8 cellular contexts compared by ENCODE assay signal in the genomic region with DNA sequence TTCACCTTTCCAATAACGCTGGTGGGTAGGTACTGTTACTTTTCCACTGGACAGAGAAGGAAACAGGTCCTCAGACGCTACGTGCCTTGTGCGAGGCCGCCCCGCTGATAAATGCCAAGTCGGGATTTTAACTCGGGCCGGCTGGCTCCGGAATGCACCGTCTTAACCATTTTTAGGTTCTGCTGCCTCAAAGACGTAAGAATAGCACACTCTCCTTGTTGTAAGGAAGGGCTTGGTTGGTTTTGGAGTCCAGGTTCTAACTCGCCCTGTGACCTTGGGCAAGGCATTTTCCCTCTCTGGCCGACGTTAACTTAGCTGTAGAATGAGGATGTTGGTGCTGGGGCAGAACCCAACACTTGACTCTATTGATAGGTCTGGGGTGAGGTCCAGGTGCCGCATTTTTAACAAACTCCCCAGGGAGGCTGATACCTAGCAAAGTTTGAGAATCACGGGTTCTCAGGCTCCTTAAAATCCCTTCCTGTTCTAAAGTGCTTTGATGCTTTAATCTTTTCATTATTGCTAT. TPM values are rescaled to one million over a fixed set of nuclear protein-coding genes. Genes with fewer than 3 reads are reported as not detected.
A peak's percentile ranks its signal among the peaks of the same experiment; 100 is the strongest.
DNase-seq lines count a peak whose midpoint lies in the region; ATAC-seq, FAIRE-seq and TF ChIP-seq lines count a peak whose summit lies in the region.

No MANE protein-coding gene starts in this region.

- H4K20me1 ChIP-seq in K562 (replicated peaks; ENCODE audit: control insufficient read depth, insufficient read depth, low read length): no peaks in the 10 kb centered on the region

- H3K4me1 ChIP-seq in K562 (replicated peaks in 1 of 2; ENCODE audit: control insufficient read depth in 2 of 2, insufficient read depth in 2 of 2, low read length in 2 of 2): peaks cover 23% of the 10 kb centered on the region in 2 experiments

- peaks cover 28% of the 10 kb centered on the region for H3K79me2 ChIP-seq in K562 (ENCODE audit: control insufficient read depth, insufficient read depth, low read length)

- intact Hi-C loops in K562 (cut with micrococcal nuclease): no loop called here

- peak overlapping the region; percentile 85 for H3K4me2 ChIP-seq in K562 (ENCODE audit: insufficient read depth, low read length)

- no peak for TF ChIP-seq EP300 in K562 (IDR thresholded peaks at IDR 0.05; ENCODE audit: low read length)

- TF ChIP-seq CTCF in K562 (IDR thresholded peaks at IDR 0.05 in 2 of 3, conservative IDR thresholded peaks at IDR 0.05 in 1 of 3; ENCODE audit: insufficient read depth in 2 of 3, low read depth in 1 of 3, low read length in 3 of 3): no peak

- POLR2A ChIA-PET in K562 (lab: Yijun Ruan, JAX): interaction anchor here (2.0 kb wide), 1 partner anchor 14 kb away, joined by 7 read pairs; no protein-coding TSS in a partner anchor

- H3K9me3 ChIP-seq in MG63 (no peaks in the 10 kb centered on the region), K562 (replicated peaks; ENCODE audit: control insufficient read depth, insufficient read depth, low read depth, low read length) (no peaks in the 10 kb centered on the region)

- DNase-seq in Daoy (ENCODE audit: low read depth) (peak; percentile 19), MG63 (peak; percentile 45), K562 (ENCODE audit: extremely low read depth in 1 of 4, low spot score in 3 of 4) (peak in 1 of 4 experiments; percentile 38), kidney tubule cell (ENCODE audit: low spot score) (peak; percentile 47), superior temporal gyrus (ENCODE audit: extremely low spot score) (peak; percentile 28), GM19240 (ENCODE audit: insufficient read length, low spot score) (no peak), putamen (ENCODE audit: low spot score) (no peak)

- in situ Hi-C loops in K562 (cut with MboI): no loop called here

- H2AFZ ChIP-seq in K562 (ENCODE audit: low read depth, low read length): peak overlapping the region; percentile 100

- ATAC-seq in K562 (no peak), GM18519 (IDR thresholded peaks at IDR 0.05; ENCODE audit: low FRiP score, unreplicated experiment) (no peak)

- peak overlapping the region; percentile 85 for H3K4me3 ChIP-seq in MG63
- peak overlapping the region; percentile 77 for H3K4me3 ChIP-seq in K562

- no peak for TF ChIP-seq POLR2A in K562 (conservative IDR thresholded peaks at IDR 0.05)

- TSS peak; percentile 53 for BruUV-seq in K562 (replicated peaks; lab: Mats Ljungman, UMichigan)

- H3K36me3 ChIP-seq in MG63 (peaks cover 30% of the 10 kb centered on the region), K562 (ENCODE audit: control insufficient read depth, insufficient read depth, low read length) (peaks cover 8% of the 10 kb centered on the region)

- H3K9me1 ChIP-seq in K562 (ENCODE audit: control insufficient read depth, insufficient read depth, low read length): no peaks in the 10 kb centered on the region

- H3K27me3 ChIP-seq in MG63: no peaks in the 10 kb centered on the region
- no peaks in the 10 kb centered on the region for H3K27me3 ChIP-seq in K562 (ENCODE audit: control insufficient read depth in 2 of 2, insufficient read depth in 2 of 2, low read length in 2 of 2)

- 2% methylated on average over 17 of the region's 17 CpGs for WGBS in K562 (ENCODE audit: insufficient coverage, low coverage, missing lambda C conversion rate)

- H3K9ac ChIP-seq in K562 (ENCODE audit: insufficient read depth in 1 of 2, low read depth in 2 of 2, low read length in 2 of 2): peak overlapping the region; percentile 98 to 99

- peak overlapping the region; percentile 99 for H3K27ac ChIP-seq in K562 (ENCODE audit: extremely low read depth, low read depth, low read length)

- no peak for FAIRE-seq in K562 (lab: Jason Lieb, UNC)

- CTCF ChIA-PET in K562 (lab: Yijun Ruan, JAX; ENCODE audit: low intra/inter-chr PET ratio): interaction anchor here (0.7 kb wide), 1 partner anchor 596 kb away, joined by 3 read pairs; no protein-coding TSS in a partner anchor

- TF ChIP-seq RAD21 in K562 (CRISPR knock-in tag; conservative IDR thresholded peaks at IDR 0.05 in 1 of 2, IDR thresholded peaks at IDR 0.05 in 1 of 2): no peak

TF ChIP-seq in K562, 482 proteins besides CTCF, POLR2A, EP300 and RAD21 (continues in another document):
- TF ChIP-seq FOXK1 (CRISPR knock-in tag; IDR thresholded peaks at IDR 0.05; ENCODE audit: borderline replicate concordance) (peak; percentile 80; the same call in 1 of the 2 replicates), ZBTB1 (CRISPR knock-in tag; IDR thresholded peaks at IDR 0.05; ENCODE audit: borderline replicate concordance, low read depth) (no peak), NFIX (CRISPR knock-in tag; IDR thresholded peaks at IDR 0.05; ENCODE audit: low read depth) (no peak), ZZZ3 (IDR thresholded peaks at IDR 0.05) (no peak)

RNA-seq across cellular contexts. Expression of gene ANKRD13A, which starts 0.8 kb away (rescaled TPM):
- 90.3 and 101 TPM in 2 replicates for total RNA-seq in Daoy (2014; rRNA removed; shearing (Covaris generic))
- total RNA-seq in MG63 (2014; rRNA removed; shearing (Covaris generic); ENCODE audit: low replicate concordance): 75.0 and 96.8 TPM in 2 replicates
- total RNA-seq in K562 (2011; cell fraction: chromatin; rRNA removed; ENCODE audit: low replicate concordance): 58.1 and 82.6 TPM in 2 replicates
- total RNA-seq in K562 (2011; cell fraction: nucleolus; rRNA removed): 46.0 and 48.2 TPM in 2 replicates
- 57.3 and 80.5 TPM in 2 replicates for total RNA-seq in K562 (2011; cell fraction: nucleoplasm; rRNA removed)
- 45.0 and 55.0 TPM in 2 replicates for total RNA-seq in K562 (2014; rRNA removed)
- 40.3 and 46.8 TPM in 2 replicates for total RNA-seq in K562 (2014; rRNA removed; fragmentation: Illumina TruSeq; extraction: Trizol)
- 41.6 and 45.1 TPM in 2 replicates for total RNA-seq in K562 (2015; rRNA removed; fragmentation: Illumina TruSeq; extraction: Trizol)
- 37.7 and 41.5 TPM in 2 replicates for total RNA-seq in K562 (2021)
- 47.5 and 52.0 TPM in 2 replicates for polyA plus RNA-seq in K562 (2011; rRNA removed)
- polyA plus RNA-seq in K562 (2011; cell fraction: cytosol; rRNA removed): 51.5 and 72.4 TPM in 2 replicates
- polyA plus RNA-seq in K562 (2011; cell fraction: nucleus; rRNA removed): 85.6 and 88.3 TPM in 2 replicates
- polyA plus RNA-seq in K562 (2012): 26.4 and 35.3 TPM in 2 replicates
- 33.6 and 37.6 TPM in 2 replicates for polyA plus RNA-seq in K562 (2014; fragmentation: Illumina TruSeq; extraction: Trizol)
- 1 to 10 TPM; 5.0 to 9.0 TPM for polyA plus RNA-seq in K562 (2014; fragmentation: Nextera tagmentation; extraction: Ambion mirVana)
- 41.7 and 49.1 TPM in 2 replicates for polyA plus RNA-seq in K562 (2014; rRNA removed)
- 59.6 and 62.9 TPM in 2 replicates for polyA minus RNA-seq in K562 (2011; rRNA and poly(A)+ RNA removed)
- polyA minus RNA-seq in K562 (2011; cell fraction: cytosol; rRNA and poly(A)+ RNA removed): 23.7 and 25.3 TPM in 2 replicates
- 22.1 and 38.8 TPM in 2 replicates for polyA minus RNA-seq in K562 (2011; cell fraction: nucleus; rRNA and poly(A)+ RNA removed)

RNA-seq across cellular contexts. Expression of gene GIT2, which starts 3.9 kb away (rescaled TPM):
- total RNA-seq in Daoy (2014; rRNA removed; shearing (Covaris generic)): 16.0 and 20.5 TPM in 2 replicates
- 14.5 and 20.7 TPM in 2 replicates for total RNA-seq in MG63 (2014; rRNA removed; shearing (Covaris generic); ENCODE audit: low replicate concordance)
- 114 and 164 TPM in 2 replicates for total RNA-seq in K562 (2011; cell fraction: chromatin; rRNA removed; ENCODE audit: low replicate concordance)
- 56.8 and 57.4 TPM in 2 replicates for total RNA-seq in K562 (2011; cell fraction: nucleolus; rRNA removed)
- 87.3 and 120 TPM in 2 replicates for total RNA-seq in K562 (2011; cell fraction: nucleoplasm; rRNA removed)
- total RNA-seq in K562 (2014; rRNA removed) (16.3 and 18.0 TPM in 2 replicates), K562 (2014; rRNA removed; fragmentation: Illumina TruSeq; extraction: Trizol) (23.3 and 24.0 TPM in 2 replicates), K562 (2015; rRNA removed; fragmentation: Illumina TruSeq; extraction: Trizol) (24.3 TPM in 2 replicates), K562 (2021) (23.5 and 24.7 TPM in 2 replicates)
- polyA plus RNA-seq in K562 (2011; rRNA removed) (27.4 and 30.4 TPM in 2 replicates), K562 (2014; fragmentation: Illumina TruSeq; extraction: Trizol) (23.7 and 26.9 TPM in 2 replicates), K562 (2014; fragmentation: Nextera tagmentation; extraction: Ambion mirVana) (1 to 10 TPM; 4.0 to 5.0 TPM), K562 (2014; rRNA removed) (20.1 and 26.2 TPM in 2 replicates)
- 14.5 and 18.9 TPM in 2 replicates for polyA plus RNA-seq in K562 (2011; cell fraction: cytosol; rRNA removed)
- polyA plus RNA-seq in K562 (2011; cell fraction: nucleus; rRNA removed): 53.2 and 65.2 TPM in 2 replicates
- 14.2 and 18.6 TPM in 2 replicates for polyA plus RNA-seq in K562 (2012)
- polyA minus RNA-seq in K562 (2011; rRNA and poly(A)+ RNA removed): 46.0 and 51.5 TPM in 2 replicates
- polyA minus RNA-seq in K562 (2011; cell fraction: cytosol; rRNA and poly(A)+ RNA removed): 13.6 and 15.2 TPM in 2 replicates
- 32.9 and 63.3 TPM in 2 replicates for polyA minus RNA-seq in K562 (2011; cell fraction: nucleus; rRNA and poly(A)+ RNA removed)

RNA-seq across cellular contexts. Expression of gene C12orf76, which starts 48.3 kb away (rescaled TPM):
- total RNA-seq in Daoy (2014; rRNA removed; shearing (Covaris generic)): 6.1 and 21.3 TPM in 2 replicates
- total RNA-seq in MG63 (2014; rRNA removed; shearing (Covaris generic); ENCODE audit: low replicate concordance): 0.47 and 8.3 TPM in 2 replicates
- 50.6 and 54.2 TPM in 2 replicates for total RNA-seq in K562 (2011; cell fraction: chromatin; rRNA removed; ENCODE audit: low replicate concordance)
- total RNA-seq in K562 (2011; cell fraction: nucleolus; rRNA removed): 31.8 and 34.5 TPM in 2 replicates
- 53.2 and 69.8 TPM in 2 replicates for total RNA-seq in K562 (2011; cell fraction: nucleoplasm; rRNA removed)
- total RNA-seq in K562 (2014; rRNA removed): 11.9 and 14.2 TPM in 2 replicates
- 13.0 and 13.1 TPM in 2 replicates for total RNA-seq in K562 (2014; rRNA removed; fragmentation: Illumina TruSeq; extraction: Trizol)
- 9.6 and 12.2 TPM in 2 replicates for total RNA-seq in K562 (2015; rRNA removed; fragmentation: Illumina TruSeq; extraction: Trizol)
- 13.3 and 13.6 TPM in 2 replicates for total RNA-seq in K562 (2021)
- polyA plus RNA-seq in K562 (2011; rRNA removed): 38.6 and 46.7 TPM in 2 replicates
- polyA plus RNA-seq in K562 (2011; cell fraction: cytosol; rRNA removed): 23.1 and 42.1 TPM in 2 replicates
- polyA plus RNA-seq in K562 (2011; cell fraction: nucleus; rRNA removed): 31.9 and 42.8 TPM in 2 replicates
- polyA plus RNA-seq in K562 (2012): 17.4 and 30.2 TPM in 2 replicates
- polyA plus RNA-seq in K562 (2014; fragmentation: Illumina TruSeq; extraction: Trizol): 12.3 and 14.4 TPM in 2 replicates
- polyA plus RNA-seq in K562 (2014; fragmentation: Nextera tagmentation; extraction: Ambion mirVana): 1 to 10 TPM; 6.3 to 7.0 TPM
- polyA plus RNA-seq in K562 (2014; rRNA removed): 17.8 and 23.5 TPM in 2 replicates
- 18.1 and 26.6 TPM in 2 replicates for polyA minus RNA-seq in K562 (2011; rRNA and poly(A)+ RNA removed)
- polyA minus RNA-seq in K562 (2011; cell fraction: cytosol; rRNA and poly(A)+ RNA removed): 8.9 and 22.8 TPM in 2 replicates
- 7.1 and 10.1 TPM in 2 replicates for polyA minus RNA-seq in K562 (2011; cell fraction: nucleus; rRNA and poly(A)+ RNA removed)

Comparison
In these comparisons a context has a peak if more than half of its experiments do, and no peak if none do; other contexts are left out.
1. DNase-seq: peak in Daoy (single experiment), MG63 (single experiment), kidney tubule cell (single experiment) and superior temporal gyrus (single experiment); none in GM19240 (single experiment) and putamen (single experiment).